Comparison of ENCODE assay signal across 28 cellular contexts in genomic region chr2:154449951-154450658, GRCh38.
DNase-seq lines count a peak whose midpoint lies in the region; ATAC-seq, FAIRE-seq and TF ChIP-seq lines count a peak whose summit lies in the region.
"Had no signal": no experiment of that assay in that cellular context is flagged by ENCODE, and none has a peak within 500 bp of the region (broad histone marks: within the 10 kb centered on the region; RNA-seq: fewer than 3 reads in every experiment).

No MANE protein-coding gene starts in this region.

- peak overlapping the region; percentile 82 for H3K4me2 ChIP-seq in HepG2 (ENCODE audit: low read depth, low read length)
- H3K4me2 ChIP-seq: BLaER1 treated with 17β-estradiol and CSF1 and Interleukin-3, amounts not matched to agents 10 nM and 100 nM; PC-9 had no signal

- H3K79me2 ChIP-seq in HepG2 (ENCODE audit: insufficient read depth, low read length) = no peaks in the 10 kb centered on the region

- no peak overlapping the region for H2AFZ ChIP-seq in HepG2 (ENCODE audit: low read length)
- H2AFZ ChIP-seq: PC-9 had no signal

- CTCF ChIA-PET in HepG2 (lab: Yijun Ruan, JAX; ENCODE audit: low intra/inter-chr PET ratio, low total read pairs) = no interaction called here

- TF ChIP-seq CTCF in HepG2 (CRISPR knock-in tag; IDR thresholded peaks at IDR 0.05) (no peak), spleen (IDR thresholded peaks at IDR 0.05 in 8 of 11, conservative IDR thresholded peaks at IDR 0.05 in 3 of 11) (no peak)

- POLR2A ChIA-PET in HepG2 (lab: Yijun Ruan, JAX) = interaction anchor here (1.0 to 1.3 kb wide), 2 partner anchors 13 to 14 kb away, joined by 3 to 13 read pairs; no protein-coding TSS in a partner anchor

- TF ChIP-seq POLR2A in HepG2 (IDR thresholded peaks at IDR 0.05; ENCODE audit: insufficient read depth in 1 of 2, low read depth in 2 of 2, low read length in 2 of 2) = no peak
- no peak for TF ChIP-seq POLR2A in spleen (IDR thresholded peaks at IDR 0.05)

- 12% methylated on average over 6 of the region's 6 CpGs for WGBS in HepG2 (ENCODE audit: low lambda C conversion rate)
- 72 to 81% (median 75%) methylated on average over 6 of the region's 6 CpGs for WGBS in spleen, 5 donors

- peak; percentile 62 for FAIRE-seq in HepG2 (lab: Jason Lieb, UNC)
- FAIRE-seq in GM19239 (lab: Jason Lieb, UNC) = no peak
- FAIRE-seq: GM12891 had no signal

- TF ChIP-seq RAD21 in HepG2 (CRISPR knock-in tag; IDR thresholded peaks at IDR 0.05) = no peak; the same call in 1 of the 2 replicates

- peak overlapping the region; percentile 52 for H3K4me3 ChIP-seq in endocrine pancreas (ENCODE audit: control insufficient read depth, insufficient read depth, low read length)
- H3K4me3 ChIP-seq in HepG2 (replicated peaks in 1 of 3; ENCODE audit: insufficient read depth in 1 of 3, low read depth in 2 of 3, low read length in 3 of 3) = peak overlapping the region in 2 of 3 experiments; percentile 2 to 13; a peak in 1 of 6 replicates
- no peak overlapping the region for H3K4me3 ChIP-seq in spleen
- H3K4me3 ChIP-seq: BLaER1 treated with 17β-estradiol and CSF1 and Interleukin-3, amounts not matched to agents 10 nM and 100 nM; PC-9; SJSA1 had no signal

- H3K9ac ChIP-seq in endocrine pancreas (ENCODE audit: control insufficient read depth, insufficient read depth, low read length) (no peak overlapping the region), HepG2 (ENCODE audit: insufficient read depth, low read depth, low read length) (peak overlapping the region; percentile 43)
- H3K9ac ChIP-seq: BLaER1 treated with 17β-estradiol and CSF1 and Interleukin-3, amounts not matched to agents 10 nM and 100 nM had no signal

- no peaks in the 10 kb centered on the region for H4K20me1 ChIP-seq in HepG2 (ENCODE audit: insufficient read depth, low read length)
- H4K20me1 ChIP-seq: BLaER1 treated with 17β-estradiol and CSF1 and Interleukin-3, amounts not matched to agents 10 nM and 100 nM had no signal

- peak; percentile 39 for DNase-seq in NCI-H2227 (lab: John Stamatoyannopoulos, UW; ENCODE audit: unreplicated experiment)
- no peak for DNase-seq in NCI-H2227 treated with DMSO at 0.1 percent for 48 hours (lab: John Stamatoyannopoulos, UW)
- DNase-seq in HepG2 (ENCODE audit: low spot score) = peak; percentile 91
- no peak for DNase-seq in spleen
- no peak for DNase-seq in T-helper 9 cell
- DNase-seq in GM19239 (ENCODE audit: insufficient read length, low spot score) = no peak
- DNase-seq: CD4-positive, alpha-beta T cell; DMS79; EL; GDM1; NCI-H1092; NCI-H1436; NCI-H187 treated with DMSO at 0.1 percent for 48 hours; NCI-H2171 treated with DMSO at 0.1 percent for 48 hours; NCI-H446; NCI-H524 treated with DMSO at 0.1 percent for 48 hours; NCI-H82; NK-92 treated with Interleukin-12 subunit alpha and Interleukin-12 subunit beta, amount 100 ng/mL, for 24 hours; PC-9; Right ventricle myocardium superior; RPMI8226 had no signal

- H3K36me3 ChIP-seq in endocrine pancreas (ENCODE audit: control insufficient read depth, insufficient read depth, low read length) = no peaks in the 10 kb centered on the region
- H3K36me3 ChIP-seq in HepG2 (replicated peaks in 1 of 2; ENCODE audit: control insufficient read depth in 1 of 2, insufficient read depth in 2 of 2, low read length in 2 of 2) = no peaks in the 10 kb centered on the region
- H3K36me3 ChIP-seq in spleen = no peaks in the 10 kb centered on the region
- H3K36me3 ChIP-seq: BLaER1 treated with 17β-estradiol and CSF1 and Interleukin-3, amounts not matched to agents 10 nM and 100 nM; SJSA1 had no signal

- in situ Hi-C loops in HepG2 (cut with HindIII; ENCODE audit: extremely low pct_ligation_motif_present, low pct_unique_long_range_greater_than_20kb) = loop anchor here (25.0 kb wide), 1 partner anchor 762 kb away; no protein-coding TSS in a partner anchor

- intact Hi-C loops in HepG2 (cut with micrococcal nuclease; ENCODE audit: unreplicated experiment) = loop anchor here (5.0 kb wide), 1 partner anchor 32 kb away; no protein-coding TSS in a partner anchor
- intact Hi-C loops in spleen (cut with DNase I; ENCODE audit: low total_unique reads) = no loop called here

- peak; percentile 89 for ATAC-seq in HepG2
- no peak for ATAC-seq in GM18517 (IDR thresholded peaks at IDR 0.05; ENCODE audit: unreplicated experiment)
- ATAC-seq: HCT116 had no signal

- peaks cover 46% of the 10 kb centered on the region for H3K4me1 ChIP-seq in endocrine pancreas (ENCODE audit: control insufficient read depth, insufficient read depth, low read length)
- peaks cover 64% of the 10 kb centered on the region for H3K4me1 ChIP-seq in HepG2 (ENCODE audit: insufficient read depth, low read length)
- H3K4me1 ChIP-seq in spleen = no peaks in the 10 kb centered on the region
- H3K4me1 ChIP-seq: SJSA1 had no signal

- H3K27me3 ChIP-seq in endocrine pancreas (ENCODE audit: control insufficient read depth, insufficient read depth, low read length) = no peaks in the 10 kb centered on the region
- H3K27me3 ChIP-seq in HepG2 (ENCODE audit: control insufficient read depth in 1 of 2, insufficient read depth in 2 of 2, low read length in 2 of 2) = no peaks in the 10 kb centered on the region
- no peaks in the 10 kb centered on the region for H3K27me3 ChIP-seq in spleen (replicated peaks in 1 of 7)
- H3K27me3 ChIP-seq: BLaER1 treated with 17β-estradiol and CSF1 and Interleukin-3, amounts not matched to agents 10 nM and 100 nM; SJSA1 had no signal

- H3K9me3 ChIP-seq in endocrine pancreas (ENCODE audit: control insufficient read depth, low read length) (no peaks in the 10 kb centered on the region), HepG2 (ENCODE audit: low read length) (no peaks in the 10 kb centered on the region; the same call in 1 of the 2 replicates), spleen (no peaks in the 10 kb centered on the region)
- H3K9me3 ChIP-seq: BLaER1 treated with 17β-estradiol and CSF1 and Interleukin-3, amounts not matched to agents 10 nM and 100 nM; SJSA1 had no signal

- peak overlapping the region; percentile 91 for H3K27ac ChIP-seq in HepG2 (ENCODE audit: extremely low read length, insufficient read depth, low read length)
- H3K27ac ChIP-seq in spleen = no peak overlapping the region
- H3K27ac ChIP-seq: BLaER1 treated with 17β-estradiol and CSF1 and Interleukin-3, amounts not matched to agents 10 nM and 100 nM; HL-60; PC-9; SJSA1 had no signal

- TF ChIP-seq EP300 in HepG2 (IDR thresholded peaks at IDR 0.05; ENCODE audit: low read depth in 2 of 2, low read length in 2 of 2) (peak in 1 of 2 experiments; percentile 98; a peak in 2 of 4 replicates), HepG2 (CRISPR knock-in tag; IDR thresholded peaks at IDR 0.05; ENCODE audit: borderline replicate concordance) (no peak; the same call in 1 of the 2 replicates)

- no TSS peak for BruUV-seq in HepG2 (replicated peaks; lab: Mats Ljungman, UMichigan)

TF ChIP-seq in HepG2, 621 proteins besides CTCF, POLR2A, EP300 and RAD21 (continues in another document):
- TF ChIP-seq TEAD3 (CRISPR knock-in tag; optimal IDR thresholded peaks at IDR 0.05; ENCODE audit: borderline replicate concordance) (peak; percentile 79), ZNF563 (CRISPR knock-in tag; IDR thresholded peaks at IDR 0.05) (no peak), ESRRA (CRISPR knock-in tag; IDR thresholded peaks at IDR 0.05; ENCODE audit: low read depth) (0 out of 2 replicates have a peak, but pooled peaks have one; percentile 37), ZFAT (CRISPR knock-in tag; conservative IDR thresholded peaks at IDR 0.05) (no peak), BRD4 (CRISPR knock-in tag; IDR thresholded peaks at IDR 0.05) (peak; percentile 90; the same call in 1 of the 2 replicates), REST (IDR thresholded peaks at IDR 0.05; ENCODE audit: borderline replicate concordance in 1 of 2, low read depth in 1 of 2, low read length in 2 of 2) (peak in 1 of 2 experiments; percentile 58; a peak in 1 of 4 replicates), ZNF275 (CRISPR knock-in tag; IDR thresholded peaks at IDR 0.05; ENCODE audit: borderline replicate concordance) (no peak)

Comparison
In these comparisons a context has a peak if more than half of its experiments do, and no peak if none do; other contexts are left out.
1. DNase-seq: peak in NCI-H2227 (single experiment) and HepG2 (single experiment); none in NCI-H2227 treated with DMSO at 0.1 percent for 48 hours (single experiment), spleen (single experiment), T-helper 9 cell (single experiment) and GM19239 (single experiment).
2. H3K4me3 ChIP-seq: peak in endocrine pancreas (single experiment) and HepG2 (2 of 3); none in spleen (0 of 8).